ENCODE assay signal across 23 cellular contexts in the genomic region with DNA sequence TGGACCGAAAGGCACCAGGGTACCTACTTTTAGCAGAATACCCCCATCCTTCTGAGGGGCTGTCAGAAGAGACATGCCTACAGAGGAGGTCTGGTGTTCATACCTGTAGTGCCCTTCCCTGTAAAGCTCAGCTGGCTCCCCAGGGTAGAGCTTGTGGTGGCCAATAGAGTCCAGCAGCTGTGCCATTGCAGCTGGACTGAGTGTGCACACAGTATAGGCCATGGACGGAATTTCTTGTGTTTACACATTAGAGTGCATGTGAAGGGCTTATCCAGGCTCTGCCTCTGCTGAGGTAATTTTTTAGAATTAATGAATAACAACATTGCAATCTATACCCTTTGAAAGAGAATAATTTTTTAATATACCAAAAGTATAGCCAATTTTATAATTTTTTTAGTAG.
"Had no signal": no experiment of that assay in that cellular context is flagged by ENCODE, and none has a peak within 500 bp of the region (broad histone marks: within the 10 kb centered on the region; RNA-seq: fewer than 3 reads in every experiment).

No MANE protein-coding gene starts in this region.

- ATAC-seq: foreskin keratinocyte, gastroesophageal sphincter, heart left ventricle, left colon, left lung, left ventricle myocardium superior, lower lobe of right lung had no signal

- FAIRE-seq: colon, endothelial cell of umbilical vein had no signal

- H3K4me1 ChIP-seq: foreskin keratinocyte, gastroesophageal sphincter, left lung, lower lobe of right lung had no signal

- H3K9me3 ChIP-seq: esophagus muscularis mucosa, gastroesophageal sphincter, heart left ventricle, left lung, lower lobe of right lung had no signal

- H3K9me3 Mint-ChIP-seq: immature natural killer cell had no signal

- H3K4me3 ChIP-seq: coronary artery, dorsolateral prefrontal cortex, esophagus muscularis mucosa, gastroesophageal sphincter, heart left ventricle, hepatocyte, left lung, lower lobe of right lung had no signal

- H3K27ac ChIP-seq: coronary artery, esophagus muscularis mucosa, foreskin keratinocyte, gastroesophageal sphincter, heart left ventricle, hepatocyte, left lung, lower lobe of right lung had no signal

- H3K27ac Mint-ChIP-seq: immature natural killer cell had no signal

- H3K27me3 ChIP-seq: dorsolateral prefrontal cortex, esophagus muscularis mucosa, foreskin keratinocyte, gastroesophageal sphincter, heart left ventricle, hepatocyte, left lung had no signal

- H3K4me3 Mint-ChIP-seq: immature natural killer cell had no signal

- DNase-seq: dermis blood vessel endothelial cell; dorsolateral prefrontal cortex; effector CD4-positive, alpha-beta T cell; effector memory CD4-positive, alpha-beta T cell; foreskin keratinocyte; heart left ventricle; hypothalamus; immature natural killer cell; islet precursor cell; kidney; kidney glomerular epithelial cell; left colon; left lung; left ventricle myocardium superior; lower lobe of right lung; mesendoderm; midbrain had no signal

- H3K4me2 ChIP-seq: hepatocyte had no signal

- H2AFZ ChIP-seq: hepatocyte had no signal

- H3K4me1 Mint-ChIP-seq: immature natural killer cell had no signal
